ENCODE assay signal across 6 cellular contexts in the genomic region with DNA sequence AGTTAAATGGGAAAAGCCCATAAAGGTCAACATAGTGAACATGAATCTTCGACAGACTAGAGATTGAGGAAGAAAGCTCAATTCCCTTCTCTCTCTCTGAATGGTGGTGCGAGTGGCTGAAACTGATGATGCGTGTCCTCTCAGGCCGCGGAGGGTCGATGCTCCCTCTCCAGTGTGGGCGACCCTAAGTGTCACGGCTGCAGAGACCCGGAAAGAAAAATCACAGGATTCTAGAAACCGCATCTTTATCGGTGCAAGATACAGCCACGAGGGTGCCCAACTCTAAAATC. TPM values are rescaled to one million over a fixed set of nuclear protein-coding genes. Genes with fewer than 3 reads are reported as not detected.
DNase-seq lines count a peak whose midpoint lies in the region; ATAC-seq, FAIRE-seq and TF ChIP-seq lines count a peak whose summit lies in the region.

No MANE protein-coding gene starts in this region.

- TF ChIP-seq CTCF in BE2C (IDR thresholded peaks at IDR 0.05; ENCODE audit: low read depth, low read length) (no peak), epithelial cell of proximal tubule (conservative IDR thresholded peaks at IDR 0.05; ENCODE audit: low read depth, low read length) (no peak)

- peak; percentile 1 for ATAC-seq in HG03565 (IDR thresholded peaks at IDR 0.05; ENCODE audit: unreplicated experiment)

- 0% methylated on average over 12 of the region's 12 CpGs for WGBS in small intestine, 3 donors

- DNase-seq in BE2C: peak; percentile 22
- no peak for DNase-seq in epithelial cell of proximal tubule (ENCODE audit: low read depth)
- no peak for DNase-seq in small intestine
- no peak for DNase-seq in midbrain (lab: John Stamatoyannopoulos, UW)
- no peak for DNase-seq in KG1 (lab: John Stamatoyannopoulos, UW)

- FAIRE-seq in small intestine (lab: Jason Lieb, UNC): no peak

- peak overlapping the region; percentile 99 for H3K4me3 ChIP-seq in BE2C (ENCODE audit: low read depth, low read length)
- H3K4me3 ChIP-seq in epithelial cell of proximal tubule (ENCODE audit: low read depth, low read length): peak overlapping the region; percentile 88
- H3K4me3 ChIP-seq in small intestine (ENCODE audit: low read depth in 1 of 2, low read length in 2 of 2): peak overlapping the region; percentile 77 to 90

- H3K27ac ChIP-seq in small intestine (ENCODE audit: low read depth in 1 of 2, low read length in 1 of 2): peak overlapping the region; percentile 93 to 100

- H3K4me1 ChIP-seq in BE2C (no peaks in the 10 kb centered on the region), small intestine (ENCODE audit: control insufficient read depth in 2 of 2, insufficient read depth in 1 of 2, low read depth in 1 of 2, low read length in 1 of 2) (peaks cover 0 to 1% of the 10 kb centered on the region in 2 donors)

- H3K9me3 ChIP-seq in BE2C: no peaks in the 10 kb centered on the region
- H3K9me3 ChIP-seq in small intestine (ENCODE audit: control insufficient read depth, low read depth): no peaks in the 10 kb centered on the region

- H3K27me3 ChIP-seq in BE2C: no peaks in the 10 kb centered on the region
- no peaks in the 10 kb centered on the region for H3K27me3 ChIP-seq in small intestine (ENCODE audit: control insufficient read depth in 2 of 2, insufficient read depth in 2 of 2, low read length in 2 of 2)

- H3K36me3 ChIP-seq in BE2C (peaks cover 34% of the 10 kb centered on the region), small intestine (ENCODE audit: control insufficient read depth in 2 of 2, insufficient read depth in 2 of 2, low read length in 2 of 2) (no peaks in the 10 kb centered on the region)

RNA-seq across cellular contexts. Expression of a gene that starts 0.5 kb away (rescaled TPM):
- 79.7 TPM for polyA plus RNA-seq in BE2C (2012; ENCODE audit: insufficient read depth, insufficient read length, low read depth)
- 76.4 and 90.6 TPM in 2 replicates for total RNA-seq in epithelial cell of proximal tubule
- 10 to 100 TPM; 35.8 to 41.4 (median 36.7) TPM for polyA plus RNA-seq in small intestine

RNA-seq across cellular contexts. Expression of a gene that starts 10.7 kb away (rescaled TPM):
- 449 TPM for polyA plus RNA-seq in BE2C (2012; ENCODE audit: insufficient read depth, insufficient read length, low read depth)
- total RNA-seq in epithelial cell of proximal tubule: 70.5 and 142 TPM in 2 replicates
- polyA plus RNA-seq in small intestine: 10 to 100 TPM; 13.4 to 57.7 (median 15.1) TPM

RNA-seq across cellular contexts. Expression of a gene that starts 35.4 kb away (rescaled TPM):
- 0.31 TPM for polyA plus RNA-seq in BE2C (2012; ENCODE audit: insufficient read depth, insufficient read length, low read depth)
- total RNA-seq in epithelial cell of proximal tubule: 0.17 and 0.80 TPM in 2 replicates
- 1 to 10 TPM in 1 of 3 donors, under 1 TPM in 2; 0.45 to 1.1 (median 0.90) TPM for polyA plus RNA-seq in small intestine

RNA-seq across cellular contexts. Expression of a gene that starts 38.4 kb away (rescaled TPM):
- polyA plus RNA-seq in BE2C (2012; ENCODE audit: insufficient read depth, insufficient read length, low read depth): 7.0 TPM
- 40.0 and 70.5 TPM in 2 replicates for total RNA-seq in epithelial cell of proximal tubule
- 10 to 100 TPM; 34.0 to 53.2 (median 49.5) TPM for polyA plus RNA-seq in small intestine

RNA-seq across cellular contexts. Expression of a gene that starts 46.9 kb away (rescaled TPM):
- 29.7 TPM for polyA plus RNA-seq in BE2C (2012; ENCODE audit: insufficient read depth, insufficient read length, low read depth)
- 82.5 and 102 TPM in 2 replicates for total RNA-seq in epithelial cell of proximal tubule
- 10 to 100 TPM; 19.7 to 87.3 (median 28.4) TPM for polyA plus RNA-seq in small intestine
